1 cellular context compared by ENCODE assay signal in the genomic region with DNA sequence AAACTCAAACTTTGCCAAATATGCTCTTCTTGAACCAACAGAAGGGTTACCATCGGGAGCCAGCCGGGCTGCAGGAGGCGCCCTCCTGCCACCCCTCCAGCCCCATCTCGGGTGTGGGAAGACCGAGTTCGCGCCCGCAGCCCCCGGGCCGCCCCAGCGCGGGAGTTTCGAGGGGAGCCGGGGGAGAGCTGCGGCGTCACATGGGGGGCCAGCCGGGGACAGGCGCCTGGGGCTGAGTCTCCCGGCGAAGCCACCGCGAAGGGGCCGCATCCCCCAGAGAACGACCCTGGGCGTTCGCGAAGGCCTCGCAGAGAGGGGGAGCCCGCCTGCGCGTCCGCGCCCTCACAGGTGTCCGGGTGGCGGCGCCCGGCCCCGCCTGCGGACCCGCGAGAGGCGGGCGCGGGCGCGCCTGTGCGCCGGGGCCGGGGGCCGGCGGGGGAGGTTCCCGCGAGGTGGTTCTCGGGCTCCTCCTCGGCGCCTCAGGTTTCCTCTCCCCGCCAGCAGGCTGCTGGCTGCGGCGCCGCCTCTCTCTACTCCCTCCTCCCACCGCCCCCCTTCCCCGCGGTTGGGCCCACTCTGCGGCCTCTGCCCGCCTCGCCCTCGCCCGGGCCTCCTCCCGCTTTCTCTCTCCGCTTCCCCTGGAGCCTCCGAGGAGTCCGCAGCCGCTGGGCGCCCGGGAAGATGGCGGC.
TF ChIP-seq lines count a peak whose summit lies in the region.

A gene with protein sequence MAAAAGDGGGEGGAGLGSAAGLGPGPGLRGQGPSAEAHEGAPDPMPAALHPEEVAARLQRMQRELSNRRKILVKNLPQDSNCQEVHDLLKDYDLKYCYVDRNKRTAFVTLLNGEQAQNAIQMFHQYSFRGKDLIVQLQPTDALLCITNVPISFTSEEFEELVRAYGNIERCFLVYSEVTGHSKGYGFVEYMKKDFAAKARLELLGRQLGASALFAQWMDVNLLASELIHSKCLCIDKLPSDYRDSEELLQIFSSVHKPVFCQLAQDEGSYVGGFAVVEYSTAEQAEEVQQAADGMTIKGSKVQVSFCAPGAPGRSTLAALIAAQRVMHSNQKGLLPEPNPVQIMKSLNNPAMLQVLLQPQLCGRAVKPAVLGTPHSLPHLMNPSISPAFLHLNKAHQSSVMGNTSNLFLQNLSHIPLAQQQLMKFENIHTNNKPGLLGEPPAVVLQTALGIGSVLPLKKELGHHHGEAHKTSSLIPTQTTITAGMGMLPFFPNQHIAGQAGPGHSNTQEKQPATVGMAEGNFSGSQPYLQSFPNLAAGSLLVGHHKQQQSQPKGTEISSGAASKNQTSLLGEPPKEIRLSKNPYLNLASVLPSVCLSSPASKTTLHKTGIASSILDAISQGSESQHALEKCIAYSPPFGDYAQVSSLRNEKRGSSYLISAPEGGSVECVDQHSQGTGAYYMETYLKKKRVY (plus strand): TSS at position 584 of the 689 bp plus-strand sequence. CDS start 98 bp downstream, at position 682.

TF ChIP-seq in H1, 55 proteins besides CTCF, POLR2A, EP300 and RAD21:
- TF ChIP-seq RBBP5 (IDR thresholded peaks at IDR 0.05; ENCODE audit: borderline replicate concordance, low read depth, low read length) = no peak
- no peak for TF ChIP-seq NANOG (IDR thresholded peaks at IDR 0.05; ENCODE audit: insufficient read depth, low read depth, low read length, poor library complexity, severe bottlenecking)
- TF ChIP-seq FOSL1 (IDR thresholded peaks at IDR 0.05; ENCODE audit: insufficient read depth, low read depth, low read length) = no peak
- TF ChIP-seq, protein P1, sequence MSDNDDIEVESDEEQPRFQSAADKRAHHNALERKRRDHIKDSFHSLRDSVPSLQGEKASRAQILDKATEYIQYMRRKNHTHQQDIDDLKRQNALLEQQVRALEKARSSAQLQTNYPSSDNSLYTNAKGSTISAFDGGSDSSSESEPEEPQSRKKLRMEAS (IDR thresholded peaks at IDR 0.05) = no peak
- TF ChIP-seq, protein P2, sequence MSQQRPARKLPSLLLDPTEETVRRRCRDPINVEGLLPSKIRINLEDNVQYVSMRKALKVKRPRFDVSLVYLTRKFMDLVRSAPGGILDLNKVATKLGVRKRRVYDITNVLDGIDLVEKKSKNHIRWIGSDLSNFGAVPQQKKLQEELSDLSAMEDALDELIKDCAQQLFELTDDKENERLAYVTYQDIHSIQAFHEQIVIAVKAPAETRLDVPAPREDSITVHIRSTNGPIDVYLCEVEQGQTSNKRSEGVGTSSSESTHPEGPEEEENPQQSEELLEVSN (IDR thresholded peaks at IDR 0.05) = peak; percentile 74
- no peak for TF ChIP-seq RFX5 (IDR thresholded peaks at IDR 0.05; ENCODE audit: borderline replicate concordance, low read depth, low read length)
- no peak for TF ChIP-seq SIX5 (IDR thresholded peaks at IDR 0.05; ENCODE audit: low read depth, low read length)
- TF ChIP-seq CTBP2 (IDR thresholded peaks at IDR 0.05; ENCODE audit: borderline replicate concordance, insufficient read depth, insufficient read length, low read length) = no peak
- no peak for TF ChIP-seq SP4 (IDR thresholded peaks at IDR 0.05; ENCODE audit: low read length)
- 0 out of 4 replicates have a peak, but pooled peaks of 1 of the 2 experiments have one; percentile 18 for TF ChIP-seq HDAC2 (IDR thresholded peaks at IDR 0.05; ENCODE audit: borderline replicate concordance in 1 of 2, low read depth in 2 of 2, low read length in 2 of 2)
- no peak for TF ChIP-seq SAP30 (IDR thresholded peaks at IDR 0.05; ENCODE audit: insufficient read depth, insufficient replicate concordance, low read length)
- no peak for TF ChIP-seq GABPA (IDR thresholded peaks at IDR 0.05; ENCODE audit: borderline replicate concordance, insufficient read depth, low read length)
- peak; percentile 25 for TF ChIP-seq KDM4A (IDR thresholded peaks at IDR 0.05; ENCODE audit: low read depth, low read length, severe bottlenecking)
- no peak for TF ChIP-seq EGR1 (IDR thresholded peaks at IDR 0.05; ENCODE audit: borderline replicate concordance, low read depth, low read length)
- no peak for TF ChIP-seq SIRT6 (IDR thresholded peaks at IDR 0.05; ENCODE audit: low read length)
- TF ChIP-seq MAFK (IDR thresholded peaks at IDR 0.05; ENCODE audit: low read depth, low read length) = no peak
- TF ChIP-seq BACH1 (IDR thresholded peaks at IDR 0.05; ENCODE audit: low read length) = peak; percentile 64
- no peak for TF ChIP-seq BCL11A (IDR thresholded peaks at IDR 0.05; ENCODE audit: low read depth in 2 of 2, low read length in 2 of 2)
- TF ChIP-seq NRF1 (IDR thresholded peaks at IDR 0.05; ENCODE audit: low read depth, low read length) = no peak
- peak; percentile 46 for TF ChIP-seq TAF7 (optimal IDR thresholded peaks at IDR 0.05; ENCODE audit: borderline replicate concordance, low read depth, low read length)
- TF ChIP-seq POLR2AphosphoS5 (IDR thresholded peaks at IDR 0.05; ENCODE audit: low read depth, low read length) = peak; percentile 33; the same call in 1 of the 2 replicates
- no peak for TF ChIP-seq JUN (IDR thresholded peaks at IDR 0.05; ENCODE audit: low read depth, low read length)
- TF ChIP-seq, protein P3, sequence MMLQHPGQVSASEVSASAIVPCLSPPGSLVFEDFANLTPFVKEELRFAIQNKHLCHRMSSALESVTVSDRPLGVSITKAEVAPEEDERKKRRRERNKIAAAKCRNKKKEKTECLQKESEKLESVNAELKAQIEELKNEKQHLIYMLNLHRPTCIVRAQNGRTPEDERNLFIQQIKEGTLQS (IDR thresholded peaks at IDR 0.05; ENCODE audit: insufficient read depth, low read depth, low read length) = no peak
- peak; percentile 68 for TF ChIP-seq PHF8 (conservative IDR thresholded peaks at IDR 0.05; ENCODE audit: low read depth, low read length)
- TF ChIP-seq TAF1 (IDR thresholded peaks at IDR 0.05; ENCODE audit: low read depth, low read length) = peak; percentile 69
- TF ChIP-seq RXRA (IDR thresholded peaks at IDR 0.05; ENCODE audit: insufficient read depth, low read depth, low read length) = no peak
- peak; percentile 73 for TF ChIP-seq YY1 (IDR thresholded peaks at IDR 0.05; ENCODE audit: low read depth, low read length)
- no peak for TF ChIP-seq SP2 (IDR thresholded peaks at IDR 0.05; ENCODE audit: low read length)
- no peak for TF ChIP-seq GTF2F1 (IDR thresholded peaks at IDR 0.05; ENCODE audit: borderline replicate concordance, low read depth, low read length)
- TF ChIP-seq TBP (IDR thresholded peaks at IDR 0.05; ENCODE audit: low read depth, low read length) = 0 out of 2 replicates have a peak, but pooled peaks have one; percentile 10
- no peak for TF ChIP-seq SRF (IDR thresholded peaks at IDR 0.05; ENCODE audit: low read depth, low read length)
- 0 out of 4 replicates have a peak, but pooled peaks of 1 of the 2 experiments have one; percentile 28 for TF ChIP-seq SIN3A (conservative IDR thresholded peaks at IDR 0.05 in 1 of 2, IDR thresholded peaks at IDR 0.05 in 1 of 2; ENCODE audit: low read depth in 1 of 2, low read length in 2 of 2)
